8 cellular contexts compared by ENCODE assay signal in genomic region chr1:227786673-227787512, GRCh38. TPM values are rescaled to one million over a fixed set of nuclear protein-coding genes. Genes with fewer than 3 reads are reported as not detected.
DNase-seq lines count a peak whose midpoint lies in the region; ATAC-seq, FAIRE-seq and TF ChIP-seq lines count a peak whose summit lies in the region.

No MANE protein-coding gene starts in this region.

- intact Hi-C loops in natural killer cell (cut with micrococcal nuclease): no loop called here

- H3K36me3 Mint-ChIP-seq in natural killer cell: no peaks in the 10 kb centered on the region

- H3K27ac Mint-ChIP-seq in natural killer cell: peak overlapping the region in 1 of 2 donors; percentile 67

- H3K79me1 ChIP-seq in H1 (ENCODE audit: low read depth, low read length): no peaks in the 10 kb centered on the region

- peak overlapping the region; percentile 87 for H3K4me3 Mint-ChIP-seq in natural killer cell

- H2AFZ ChIP-seq in H1 (ENCODE audit: low read length): no peak overlapping the region

- H3K4me2 ChIP-seq in H1 (ENCODE audit: insufficient read depth in 1 of 2, low read depth in 2 of 2, low read length in 2 of 2): peak overlapping the region; percentile 83 to 91

- H4K5ac ChIP-seq in H1 (ENCODE audit: insufficient read length, low read depth, low read length): no peak overlapping the region

- FAIRE-seq in H1 (lab: Jason Lieb, UNC): no peak

- 0 out of 2 replicates have a peak overlapping the region, but pooled peaks have one; percentile 39 for H2BK12ac ChIP-seq in H1 (ENCODE audit: low read depth, low read length)

- peak overlapping the region; percentile 87 for H3K9ac ChIP-seq in NT2/D1 (ENCODE audit: insufficient read length, low read depth)
- no peak overlapping the region for H3K9ac ChIP-seq in H1 (replicated peaks in 1 of 4; ENCODE audit: extremely low read depth in 1 of 4, low read depth in 3 of 4, low read length in 3 of 4)

- TF ChIP-seq EP300 in H1 (IDR thresholded peaks at IDR 0.05; ENCODE audit: borderline replicate concordance in 1 of 2, low read depth in 2 of 2, low read length in 2 of 2): no peak

- no peak overlapping the region for H3K14ac ChIP-seq in H1 (ENCODE audit: insufficient read length)

- ATAC-seq in GM18907 (IDR thresholded peaks at IDR 0.05; ENCODE audit: unreplicated experiment) (peak; percentile 2), natural killer cell (no peak)

- H3K36me3 ChIP-seq in NT2/D1 (ENCODE audit: insufficient read depth, insufficient read length, low read length): peaks cover 7% of the 10 kb centered on the region
- no peaks in the 10 kb centered on the region for H3K36me3 ChIP-seq in H1 (ENCODE audit: control insufficient read depth in 2 of 4, insufficient read depth in 4 of 4, low read length in 3 of 4)

- no peak overlapping the region for H2BK5ac ChIP-seq in H1 (ENCODE audit: low read depth, low read length)

- DNase-seq in NT2/D1 (ENCODE audit: low read depth, low spot score) (no peak), H1 (ENCODE audit: low read depth in 1 of 2, low spot score in 2 of 2) (peak in 1 of 2 experiments; percentile 47), natural killer cell (no peak), NCI-H2171 (lab: John Stamatoyannopoulos, UW) (no peak), GM10248 (ENCODE audit: extremely low spot score) (no peak), hypothalamus (lab: John Stamatoyannopoulos, UW) (no peak), T1000 (lab: John Stamatoyannopoulos, UW) (no peak)

- TF ChIP-seq CTCF in H1 (IDR thresholded peaks at IDR 0.05; ENCODE audit: control extremely low read depth in 1 of 3, insufficient read depth in 1 of 3, low read depth in 1 of 3, low read length in 3 of 3): no peak
- TF ChIP-seq CTCF in natural killer cell (IDR thresholded peaks at IDR 0.05): no peak
- no peak for TF ChIP-seq CTCF in GM10248 (IDR thresholded peaks at IDR 0.05; ENCODE audit: control extremely low read depth, extremely low read depth, low read depth, missing control alignments)

- no peaks in the 10 kb centered on the region for H3K9me3 ChIP-seq in NT2/D1 (ENCODE audit: insufficient read depth, low read length)
- no peaks in the 10 kb centered on the region for H3K9me3 ChIP-seq in H1 (ENCODE audit: insufficient read depth in 2 of 2, low read depth in 1 of 2, low read length in 1 of 2)

- H3K9me3 Mint-ChIP-seq in natural killer cell: no peaks in the 10 kb centered on the region

- H3K18ac ChIP-seq in H1 (ENCODE audit: extremely low read depth, low read length): no peak overlapping the region; the same call in 1 of the 2 replicates

- H3K56ac ChIP-seq in H1 (replicated peaks; ENCODE audit: insufficient read length, low read depth, low read length): no peak overlapping the region

- H4K20me1 ChIP-seq in H1 (replicated peaks in 1 of 2; ENCODE audit: control insufficient read depth in 1 of 2, insufficient read depth in 2 of 2, low read length in 2 of 2): peaks cover 0 to 7% of the 10 kb centered on the region in 2 experiments

- CTCF ChIA-PET in H1 (lab: Charles Lee; ENCODE audit: partially characterized antibody) (interaction anchor here (1.1 kb wide), 1 partner anchor 57 kb away, joined by 4 read pairs; no protein-coding TSS in a partner anchor), GM10248 (lab: Yijun Ruan, JAX) (interaction anchor here (1.1 to 1.2 kb wide), 2 partner anchors 25 to 244 kb away, joined by 3 to 6 read pairs; no protein-coding TSS in a partner anchor)

- no peak for TF ChIP-seq RAD21 in H1 (IDR thresholded peaks at IDR 0.05 in 1 of 2, conservative IDR thresholded peaks at IDR 0.05 in 1 of 2; ENCODE audit: low read depth in 2 of 2, low read length in 2 of 2)

- H3K27me3 Mint-ChIP-seq in natural killer cell (ENCODE audit: low read depth in 2 of 2): peaks cover 31 to 32% of the 10 kb centered on the region in 2 donors

- no peak overlapping the region for H3K4ac ChIP-seq in H1 (replicated peaks; ENCODE audit: insufficient read length, low read depth, low read length)

- no peak overlapping the region for H3K23ac ChIP-seq in H1 (ENCODE audit: insufficient read length)

- H3K79me2 ChIP-seq in H1 (ENCODE audit: control insufficient read depth in 1 of 2, insufficient read depth in 2 of 2, low read length in 2 of 2): no peaks in the 10 kb centered on the region

- H4K8ac ChIP-seq in H1 (ENCODE audit: extremely low read depth, insufficient read depth, low read length): peak overlapping the region; percentile 71

- POLR2A ChIA-PET in H1 (lab: Charles Lee; ENCODE audit: partially characterized antibody): interaction anchor here (1.0 kb wide), 1 partner anchor 8 kb away, joined by 4 read pairs; no protein-coding TSS in a partner anchor
- POLR2A ChIA-PET in GM10248 (lab: Yijun Ruan, JAX): interaction anchor here (1.1 kb wide), 1 partner anchor 11 kb away, joined by 4 read pairs; no protein-coding TSS in a partner anchor

- 0 out of 2 replicates have a peak overlapping the region, but pooled peaks have one; percentile 29 for H2BK15ac ChIP-seq in H1 (ENCODE audit: low read length)

- no peak overlapping the region for H4K91ac ChIP-seq in H1 (replicated peaks; ENCODE audit: insufficient read length, low read length)

- no peak overlapping the region for H2BK120ac ChIP-seq in H1 (replicated peaks; ENCODE audit: low read depth, low read length)

- H3K27me3 ChIP-seq in NT2/D1 (ENCODE audit: insufficient read depth, insufficient read length) (peaks cover 34% of the 10 kb centered on the region), H1 (replicated peaks in 1 of 4; ENCODE audit: control insufficient read depth in 3 of 4, extremely low read depth in 1 of 4, insufficient read depth in 3 of 4, low read length in 3 of 4) (peaks cover 4 to 37% (median 27%) of the 10 kb centered on the region in 4 experiments; a peak in 6 of 7 replicates)

- TF ChIP-seq POLR2A in H1 (IDR thresholded peaks at IDR 0.05; ENCODE audit: control extremely low read depth in 1 of 2, low read depth in 2 of 2, low read length in 2 of 2): no peak

- H3K4me3 ChIP-seq in NT2/D1 (ENCODE audit: insufficient read length, low read depth): peak overlapping the region; percentile 46
- peak overlapping the region; percentile 52 to 69 (median 58); a peak in 7 of 8 replicates for H3K4me3 ChIP-seq in H1 (ENCODE audit: extremely low read depth in 1 of 4, insufficient read depth in 2 of 4, low read depth in 3 of 4, low read length in 4 of 4)

- no peak overlapping the region for H2AK5ac ChIP-seq in H1 (ENCODE audit: low read depth, low read length)

- peaks cover 8 to 27% of the 10 kb centered on the region in 2 donors for H3K4me1 Mint-ChIP-seq in natural killer cell

- H3K4me1 ChIP-seq in NT2/D1 (ENCODE audit: insufficient read depth, insufficient read length) (peaks cover 14% of the 10 kb centered on the region), H1 (replicated peaks in 1 of 4; ENCODE audit: control insufficient read depth in 3 of 4, insufficient read depth in 4 of 4, low read length in 3 of 4) (peaks cover 0 to 15% (median 9%) of the 10 kb centered on the region in 4 experiments; a peak in 5 of 7 replicates)

- H2BK20ac ChIP-seq in H1 (ENCODE audit: low read length): no peak overlapping the region

- no peak overlapping the region for H3K27ac ChIP-seq in H1 (ENCODE audit: low read depth, low read length)

- H3K23me2 ChIP-seq in H1 (ENCODE audit: low read depth, low read length): peaks cover 13% of the 10 kb centered on the region

- WGBS in H1 (ENCODE audit: extremely low coverage in 1 of 2, insufficient coverage in 1 of 2, insufficient read length in 1 of 2, insufficient replicate concordance in 2 of 2, low coverage in 1 of 2, low lambda C conversion rate in 2 of 2, missing lambda C conversion rate in 1 of 2), 2 experiments: 70% methylated on average over 42 of the region's 45 CpGs; no CpG with 5 or more reads in 1 of the 2 experiments

TF ChIP-seq in H1, 55 proteins besides CTCF, POLR2A, EP300 and RAD21 (continues in another document):
- TF ChIP-seq TEAD4 (IDR thresholded peaks at IDR 0.05; ENCODE audit: low read depth, low read length) (no peak), SP2 (IDR thresholded peaks at IDR 0.05; ENCODE audit: low read length) (no peak), CREB1 (IDR thresholded peaks at IDR 0.05) (no peak), SP1 (IDR thresholded peaks at IDR 0.05; ENCODE audit: low read depth, low read length) (no peak), CHD1 (IDR thresholded peaks at IDR 0.05; ENCODE audit: low read depth, low read length) (no peak), NRF1 (IDR thresholded peaks at IDR 0.05; ENCODE audit: low read depth, low read length) (no peak)

RNA-seq across cellular contexts. Expression of gene PRSS38, which starts 28.6 kb away (rescaled TPM):
- not detected in 2 replicates for total RNA-seq in H1 (2021; fragmentation: NEBNext Ultra II Directional; extraction: Animal tissue kit (Norgen Biotek cat#: 25700))
- not detected in 2 replicates for polyA plus RNA-seq in H1 (2011; rRNA removed)
- not detected for polyA plus RNA-seq in H1 (2011; cell fraction: cytosol; rRNA removed)
- polyA plus RNA-seq in H1 (2011; cell fraction: nucleus; rRNA removed): not detected
- not detected in 4 replicates for polyA plus RNA-seq in H1 (2012, experiment 1 of 2)
- not detected for polyA plus RNA-seq in H1 (2012, experiment 2 of 2)
- polyA plus RNA-seq in H1 (2013, experiment 1 of 2): not detected
- polyA plus RNA-seq in H1 (2013, experiment 2 of 2): not detected
- polyA minus RNA-seq in H1 (2011; rRNA and poly(A)+ RNA removed): not detected in 2 replicates
- not detected for polyA minus RNA-seq in H1 (2011; cell fraction: cytosol; rRNA and poly(A)+ RNA removed)
- not detected for polyA minus RNA-seq in H1 (2011; cell fraction: nucleus; rRNA and poly(A)+ RNA removed)
- not detected for total RNA-seq in natural killer cell

RNA-seq across cellular contexts. Expression of gene SNAP47, which starts 51.7 kb away (rescaled TPM):
- total RNA-seq in H1 (2021; fragmentation: NEBNext Ultra II Directional; extraction: Animal tissue kit (Norgen Biotek cat#: 25700)): 34.5 and 42.2 TPM in 2 replicates
- 37.6 and 50.6 TPM in 2 replicates for polyA plus RNA-seq in H1 (2011; rRNA removed)
- 49.1 TPM for polyA plus RNA-seq in H1 (2011; cell fraction: cytosol; rRNA removed)
- 50.5 TPM for polyA plus RNA-seq in H1 (2011; cell fraction: nucleus; rRNA removed)
- 35.1 to 40.8 TPM (median 39.9 TPM) in 4 replicates for polyA plus RNA-seq in H1 (2012, experiment 1 of 2)
- 46.2 TPM for polyA plus RNA-seq in H1 (2012, experiment 2 of 2)
- polyA plus RNA-seq in H1 (2013, experiment 1 of 2): 20.2 TPM
- polyA plus RNA-seq in H1 (2013, experiment 2 of 2): 20.5 TPM
- 38.0 and 45.5 TPM in 2 replicates for polyA minus RNA-seq in H1 (2011; rRNA and poly(A)+ RNA removed)
- 21.7 TPM for polyA minus RNA-seq in H1 (2011; cell fraction: cytosol; rRNA and poly(A)+ RNA removed)
- 58.7 TPM for polyA minus RNA-seq in H1 (2011; cell fraction: nucleus; rRNA and poly(A)+ RNA removed)
- 10 to 100 TPM; 19.0 to 24.2 (median 23.1) TPM for total RNA-seq in natural killer cell

RNA-seq across cellular contexts. Expression of gene JMJD4, which starts 51.8 kb away (rescaled TPM):
- total RNA-seq in H1 (2021; fragmentation: NEBNext Ultra II Directional; extraction: Animal tissue kit (Norgen Biotek cat#: 25700)): 13.0 and 13.2 TPM in 2 replicates
- 23.3 and 34.0 TPM in 2 replicates for polyA plus RNA-seq in H1 (2011; rRNA removed)
- 16.8 TPM for polyA plus RNA-seq in H1 (2011; cell fraction: cytosol; rRNA removed)
- 32.3 TPM for polyA plus RNA-seq in H1 (2011; cell fraction: nucleus; rRNA removed)
- polyA plus RNA-seq in H1 (2012, experiment 1 of 2): 7.5 to 14.7 TPM (median 13.9 TPM) in 4 replicates
- 14.4 TPM for polyA plus RNA-seq in H1 (2012, experiment 2 of 2)
- polyA plus RNA-seq in H1 (2013, experiment 1 of 2): 6.7 TPM
- 6.6 TPM for polyA plus RNA-seq in H1 (2013, experiment 2 of 2)
- 28.2 and 34.3 TPM in 2 replicates for polyA minus RNA-seq in H1 (2011; rRNA and poly(A)+ RNA removed)
- 14.8 TPM for polyA minus RNA-seq in H1 (2011; cell fraction: cytosol; rRNA and poly(A)+ RNA removed)
- 83.8 TPM for polyA minus RNA-seq in H1 (2011; cell fraction: nucleus; rRNA and poly(A)+ RNA removed)
- total RNA-seq in natural killer cell: 10 to 100 TPM in 2 of 3 donors, 1 to 10 TPM in 1; 8.8 to 12.4 (median 12.3) TPM
